Comparison of ENCODE assay signal across 14 cellular contexts in genomic region chr9:121455527-121456239, GRCh38. TPM values are rescaled to one million over a fixed set of nuclear protein-coding genes. Genes with fewer than 3 reads are reported as not detected.
DNase-seq lines count a peak whose midpoint lies in the region; ATAC-seq lines count a peak whose summit lies in the region.
"Had no signal": no experiment of that assay in that cellular context is flagged by ENCODE, and none has a peak within 500 bp of the region (broad histone marks: within the 10 kb centered on the region; RNA-seq: fewer than 3 reads in every experiment).

No MANE protein-coding gene starts in this region.

- H3K36me3 Mint-ChIP-seq in activated T-helper 1 cell treated with anti-CD3 and anti-CD28 coated beads, Interleukin-12 subunit alpha, Interleukin-12 subunit beta, Interleukin-2, Interleukin-4 antibody, amounts not matched to agents 30 ng/mL and 10 ng/mL and 1 ng/mL, durations not matched to agents 14 hours and 24 hours and 36 hours (ENCODE audit: low read depth) = peaks cover 2% of the 10 kb centered on the region

- peaks cover 30% of the 10 kb centered on the region for H3K4me1 Mint-ChIP-seq in activated T-helper 1 cell treated with anti-CD3 and anti-CD28 coated beads, Interleukin-12 subunit alpha, Interleukin-12 subunit beta, Interleukin-2, Interleukin-4 antibody, amounts not matched to agents 30 ng/mL and 10 ng/mL and 1 ng/mL, durations not matched to agents 14 hours and 24 hours and 36 hours (ENCODE audit: low read depth)

- peak overlapping the region; percentile 46 for H3K4me3 Mint-ChIP-seq in activated T-helper 1 cell treated with anti-CD3 and anti-CD28 coated beads, Interleukin-12 subunit alpha, Interleukin-12 subunit beta, Interleukin-2, Interleukin-4 antibody, amounts not matched to agents 30 ng/mL and 10 ng/mL and 1 ng/mL, durations not matched to agents 14 hours and 24 hours and 36 hours

- H3K27me3 Mint-ChIP-seq in activated T-helper 1 cell treated with anti-CD3 and anti-CD28 coated beads, Interleukin-12 subunit alpha, Interleukin-12 subunit beta, Interleukin-2, Interleukin-4 antibody, amounts not matched to agents 30 ng/mL and 10 ng/mL and 1 ng/mL, durations not matched to agents 14 hours and 24 hours and 36 hours (ENCODE audit: insufficient read depth) = peaks cover 25% of the 10 kb centered on the region

- ATAC-seq in HG03196 (IDR thresholded peaks at IDR 0.05; ENCODE audit: unreplicated experiment) = no peak

- DNase-seq in activated T-cell treated with anti-CD3 and anti-CD28 coated beads for 4 hours = peak; percentile 20
- DNase-seq in activated T-cell treated with anti-CD3 and anti-CD28 coated beads, Interleukin-2, amount 50 U/mL, for 1 hour = no peak
- DNase-seq in MV-4-11 (lab: John Stamatoyannopoulos, UW) = peak; percentile 58
- DNase-seq in activated T-helper 1 cell treated with anti-CD3 and anti-CD28 coated beads, Interleukin-12 subunit alpha, Interleukin-12 subunit beta, Interleukin-2, Interleukin-4 antibody, amounts not matched to agents 30 ng/mL and 10 ng/mL and 1 ng/mL, durations not matched to agents 14 hours and 24 hours and 36 hours (ENCODE audit: low spot score) = peak; percentile 24
- DNase-seq in stimulated activated CD8-positive, alpha-beta memory T cell treated with anti-CD3 and anti-CD28 coated beads, Interleukin-4, amount 100 ng/mL, for 48 hours = peak; percentile 66
- DNase-seq in NCI-H2029 treated with DMSO at 0.1 percent for 48 hours (lab: John Stamatoyannopoulos, UW) = no peak
- no peak for DNase-seq in germinal center (ENCODE audit: low spot score)
- DNase-seq: ACHN, DMS153, IMR-90, trophoblast cell had no signal

- peak overlapping the region; percentile 37 for H3K27ac Mint-ChIP-seq in activated T-helper 1 cell treated with anti-CD3 and anti-CD28 coated beads, Interleukin-12 subunit alpha, Interleukin-12 subunit beta, Interleukin-2, Interleukin-4 antibody, amounts not matched to agents 30 ng/mL and 10 ng/mL and 1 ng/mL, durations not matched to agents 14 hours and 24 hours and 36 hours
- H3K27ac Mint-ChIP-seq: progenitor cell of endocrine pancreas had no signal

- H3K9me3 Mint-ChIP-seq in activated T-helper 1 cell treated with anti-CD3 and anti-CD28 coated beads, Interleukin-12 subunit alpha, Interleukin-12 subunit beta, Interleukin-2, Interleukin-4 antibody, amounts not matched to agents 30 ng/mL and 10 ng/mL and 1 ng/mL, durations not matched to agents 14 hours and 24 hours and 36 hours = no peaks in the 10 kb centered on the region

- intact Hi-C loops in activated T-helper 1 cell treated with anti-CD3 and anti-CD28 coated beads, Interleukin-12 subunit alpha, Interleukin-12 subunit beta, Interleukin-2, Interleukin-4 antibody, amounts not matched to agents 30 ng/mL and 10 ng/mL and 1 ng/mL, durations not matched to agents 14 hours and 24 hours and 36 hours (cut with micrococcal nuclease) = loop anchor here (1.0 to 5.0 kb wide), 3 partner anchors 9 to 102 kb away; no protein-coding TSS in a partner anchor

RNA-seq across cellular contexts. Expression of gene GGTA1, which starts 44.0 kb away (rescaled TPM):
- 0.12 and 0.16 TPM in 2 replicates for total RNA-seq in activated T-helper 1 cell treated with anti-CD3 and anti-CD28 coated beads, Interleukin-12 subunit alpha, Interleukin-12 subunit beta, Interleukin-2, Interleukin-4 antibody, amounts not matched to agents 30 ng/mL and 10 ng/mL and 1 ng/mL, durations not matched to agents 14 hours and 24 hours and 36 hours
- total RNA-seq: IMR-90, OCI-LY7, progenitor cell of endocrine pancreas had no signal

Comparison
In these comparisons a context has a peak if more than half of its experiments do, and no peak if none do; other contexts are left out.
1. DNase-seq: peak in activated T-cell treated with anti-CD3 and anti-CD28 coated beads for 4 hours (single experiment), MV-4-11 (single experiment), activated T-helper 1 cell treated with anti-CD3 and anti-CD28 coated beads, Interleukin-12 subunit alpha, Interleukin-12 subunit beta, Interleukin-2, Interleukin-4 antibody, amounts not matched to agents 30 ng/mL and 10 ng/mL and 1 ng/mL, durations not matched to agents 14 hours and 24 hours and 36 hours (single experiment) and stimulated activated CD8-positive, alpha-beta memory T cell treated with anti-CD3 and anti-CD28 coated beads, Interleukin-4, amount 100 ng/mL, for 48 hours (single experiment); none in activated T-cell treated with anti-CD3 and anti-CD28 coated beads, Interleukin-2, amount 50 U/mL, for 1 hour (single experiment), NCI-H2029 treated with DMSO at 0.1 percent for 48 hours (single experiment) and germinal center (single experiment).